1 cellular context compared by ENCODE assay signal in genomic region chr15:76894174-76894573, GRCh38.
A peak's percentile ranks its signal among the peaks of the same experiment; 100 is the strongest.
TF ChIP-seq lines count a peak whose summit lies in the region.

No MANE protein-coding gene starts in this region.

TF ChIP-seq in K562, 482 proteins besides CTCF, POLR2A, EP300 and RAD21:
- TF ChIP-seq ZNF121 (CRISPR knock-in tag; conservative IDR thresholded peaks at IDR 0.05), result peak; percentile 78
- no peak for TF ChIP-seq KLF13 (tag; IDR thresholded peaks at IDR 0.05; ENCODE audit: borderline replicate concordance, low read depth)
